ENCODE assay signal across 8 cellular contexts in the genomic region with DNA sequence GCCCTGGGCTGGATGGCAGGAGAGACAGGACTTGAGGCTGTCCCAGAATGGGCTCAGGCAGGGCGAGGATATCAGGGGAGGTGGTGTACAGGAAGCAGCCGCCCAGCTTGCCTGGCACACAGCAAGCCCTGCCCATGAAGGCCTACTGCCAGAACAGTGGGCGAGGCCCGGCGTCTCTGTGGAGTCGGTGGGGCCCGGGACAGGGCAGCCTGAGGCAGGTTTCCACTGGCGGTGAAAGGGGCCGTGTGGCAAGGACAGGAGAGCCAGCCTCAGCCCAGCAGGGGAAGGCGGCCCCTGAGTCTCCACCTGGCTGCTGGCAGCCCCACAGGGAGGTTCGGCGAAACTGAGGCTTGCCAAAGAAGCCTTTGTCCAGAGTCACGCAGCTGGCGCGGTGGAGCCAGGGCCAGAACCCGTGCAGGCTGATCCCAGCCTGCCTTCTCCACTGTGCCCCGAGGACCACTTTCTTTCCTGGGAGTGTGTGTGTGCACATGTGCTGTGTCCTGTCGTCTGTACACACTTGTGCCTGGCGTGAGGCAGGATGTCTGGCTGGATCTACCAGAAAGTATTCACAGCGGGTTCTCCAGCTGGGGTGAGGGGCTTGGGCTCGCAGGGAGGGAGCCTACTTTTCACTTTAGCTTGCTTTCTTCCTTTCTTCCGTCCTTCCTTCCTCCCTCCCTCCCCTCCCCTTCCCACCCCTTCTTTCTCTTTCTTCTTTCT. TPM values are rescaled to one million over a fixed set of nuclear protein-coding genes. Genes with fewer than 3 reads are reported as not detected.
A peak's percentile ranks its signal among the peaks of the same experiment; 100 is the strongest.
DNase-seq lines count a peak whose midpoint lies in the region; ATAC-seq and TF ChIP-seq lines count a peak whose summit lies in the region.

No MANE protein-coding gene starts in this region.

- H3K9me3 ChIP-seq in esophagus muscularis mucosa (no peaks in the 10 kb centered on the region), suprapubic skin (no peaks in the 10 kb centered on the region)

- TF ChIP-seq EP300 in esophagus muscularis mucosa (IDR thresholded peaks at IDR 0.05) (no peak), suprapubic skin (IDR thresholded peaks at IDR 0.05) (no peak)

- no peaks in the 10 kb centered on the region for H3K27me3 Mint-ChIP-seq in activated T-cell treated with anti-CD3 and anti-CD28 coated beads, Interleukin-2, amount 50 U/mL, for 4 hours (ENCODE audit: low read depth)
- peaks cover 60% of the 10 kb centered on the region for H3K27me3 Mint-ChIP-seq in nephron progenitor cell (ENCODE audit: low read depth, poor library complexity)

- peaks cover 22% of the 10 kb centered on the region for H3K4me1 Mint-ChIP-seq in activated T-cell treated with anti-CD3 and anti-CD28 coated beads, Interleukin-2, amount 50 U/mL, for 4 hours (ENCODE audit: low read depth)
- H3K4me1 Mint-ChIP-seq in nephron progenitor cell, result peaks cover 11% of the 10 kb centered on the region

- H3K4me3 Mint-ChIP-seq in activated T-cell treated with anti-CD3 and anti-CD28 coated beads, Interleukin-2, amount 50 U/mL, for 4 hours, result peak overlapping the region; percentile 80
- peak overlapping the region; percentile 66 for H3K4me3 Mint-ChIP-seq in nephron progenitor cell

- H3K27ac Mint-ChIP-seq in nephron progenitor cell, result no peak overlapping the region

- 17% methylated on average over 20 of the region's 22 CpGs for WGBS in esophagus muscularis mucosa
- under 1% methylated on average over 17 of the region's 22 CpGs for WGBS in suprapubic skin

- intact Hi-C loops in esophagus muscularis mucosa (cut with DNase I), result no loop called here

- no peaks in the 10 kb centered on the region for H3K9me3 Mint-ChIP-seq in activated T-cell treated with anti-CD3 and anti-CD28 coated beads, Interleukin-2, amount 50 U/mL, for 4 hours
- H3K9me3 Mint-ChIP-seq in nephron progenitor cell, result no peaks in the 10 kb centered on the region

- H3K27ac ChIP-seq in esophagus muscularis mucosa (replicated peaks in 1 of 4) (peak overlapping the region; percentile 79 to 86 (median 80)), suprapubic skin (peak overlapping the region; percentile 94)

- no peak for TF ChIP-seq CTCF in GM12875 (IDR thresholded peaks at IDR 0.05; ENCODE audit: borderline replicate concordance, insufficient read depth, low read depth, low read length)
- TF ChIP-seq CTCF in esophagus muscularis mucosa (IDR thresholded peaks at IDR 0.05), result no peak
- no peak for TF ChIP-seq CTCF in nephron progenitor cell (IDR thresholded peaks at IDR 0.05)
- TF ChIP-seq CTCF in suprapubic skin (IDR thresholded peaks at IDR 0.05), result no peak

- peak; percentile 84 to 90 for ATAC-seq in activated T-cell treated with anti-CD3 and anti-CD28 coated beads, Interleukin-2, amount 50 U/mL, for 4 hours
- no peak for ATAC-seq in GM19467 (IDR thresholded peaks at IDR 0.05; ENCODE audit: unreplicated experiment)

- H3K36me3 Mint-ChIP-seq in activated T-cell treated with anti-CD3 and anti-CD28 coated beads, Interleukin-2, amount 50 U/mL, for 4 hours (ENCODE audit: insufficient read depth), result no peaks in the 10 kb centered on the region
- H3K36me3 Mint-ChIP-seq in nephron progenitor cell (ENCODE audit: low read depth), result no peaks in the 10 kb centered on the region

- peak overlapping the region; percentile 52 for H3K4me3 ChIP-seq in GM12875 (ENCODE audit: low read depth, low read length)
- H3K4me3 ChIP-seq in esophagus muscularis mucosa, result peak overlapping the region; percentile 71 to 91 (median 78)
- peak overlapping the region; percentile 80 for H3K4me3 ChIP-seq in suprapubic skin

- H3K4me1 ChIP-seq in esophagus muscularis mucosa (peaks cover 11 to 52% (median 47%) of the 10 kb centered on the region in 4 donors), suprapubic skin (peaks cover 72% of the 10 kb centered on the region)

- H3K36me3 ChIP-seq in esophagus muscularis mucosa (peaks cover 0 to 5% (median 0%) of the 10 kb centered on the region in 4 donors), suprapubic skin (no peaks in the 10 kb centered on the region)

- peak; percentile 9 for DNase-seq in NCI-H526 treated with DMSO at 0.1 percent for 48 hours (lab: John Stamatoyannopoulos, UW)
- DNase-seq in activated T-cell treated with anti-CD3 and anti-CD28 coated beads, Interleukin-2, amount 50 U/mL, for 4 hours, result peak; percentile 42
- no peak for DNase-seq in esophagus muscularis mucosa (ENCODE audit: extremely low spot score)
- no peak for DNase-seq in nephron progenitor cell
- DNase-seq in suprapubic skin (ENCODE audit: low spot score in 2 of 2), result peak; percentile 89 to 91
- no peak for DNase-seq in NCI-H1092 treated with DMSO at 0.1 percent for 48 hours (lab: John Stamatoyannopoulos, UW)

- TF ChIP-seq POLR2A in esophagus muscularis mucosa (IDR thresholded peaks at IDR 0.05; ENCODE audit: low read depth) (no peak), suprapubic skin (IDR thresholded peaks at IDR 0.05) (no peak)

- no peaks in the 10 kb centered on the region for H3K27me3 ChIP-seq in esophagus muscularis mucosa
- no peaks in the 10 kb centered on the region for H3K27me3 ChIP-seq in suprapubic skin

RNA-seq across cellular contexts. Expression of a gene that starts 1.2 kb away (rescaled TPM):
- total RNA-seq in activated T-cell treated with anti-CD3 and anti-CD28 coated beads, Interleukin-2, amount 50 U/mL, for 4 hours, result 10 to 100 TPM; 60.6 to 79.8 (median 63.5) TPM
- total RNA-seq in esophagus muscularis mucosa, result 100 to 1,000 TPM; 172 to 191 (median 182) TPM
- 100 to 1,000 TPM; 346 to 897 (median 746) TPM for total RNA-seq in suprapubic skin

RNA-seq across cellular contexts. Expression of a gene that starts 9.3 kb away (rescaled TPM):
- total RNA-seq in activated T-cell treated with anti-CD3 and anti-CD28 coated beads, Interleukin-2, amount 50 U/mL, for 4 hours, result 10 to 100 TPM; 33.5 to 39.0 (median 36.1) TPM
- 10 to 100 TPM; 15.8 to 32.1 (median 22.7) TPM for total RNA-seq in esophagus muscularis mucosa
- 10 to 100 TPM; 21.1 to 38.0 (median 25.2) TPM for total RNA-seq in suprapubic skin

RNA-seq across cellular contexts. Expression of a gene that starts 34.4 kb away (rescaled TPM):
- total RNA-seq in activated T-cell treated with anti-CD3 and anti-CD28 coated beads, Interleukin-2, amount 50 U/mL, for 4 hours, result 100 to 1,000 TPM; 126 to 188 (median 163) TPM
- 10 to 100 TPM; 19.9 to 32.8 (median 28.0) TPM for total RNA-seq in esophagus muscularis mucosa
- 10 to 100 TPM; 43.6 to 93.9 (median 81.4) TPM for total RNA-seq in suprapubic skin

RNA-seq across cellular contexts. Expression of a gene that starts 42.0 kb away (rescaled TPM):
- total RNA-seq in activated T-cell treated with anti-CD3 and anti-CD28 coated beads, Interleukin-2, amount 50 U/mL, for 4 hours, result 1 to 10 TPM; 7.8 to 10.0 (median 9.9) TPM
- total RNA-seq in esophagus muscularis mucosa (under 1 TPM in 1 of 4 donors, not detected in 3; 0.32 TPM), suprapubic skin (10 to 100 TPM in 1 of 4 donors, 1 to 10 TPM in 3; 6.1 to 11.3 (median 7.3) TPM)

Comparison
In these comparisons a context has a peak if more than half of its experiments do, and no peak if none do; other contexts are left out.
1. DNase-seq: peak in NCI-H526 treated with DMSO at 0.1 percent for 48 hours (single experiment), activated T-cell treated with anti-CD3 and anti-CD28 coated beads, Interleukin-2, amount 50 U/mL, for 4 hours (single experiment) and suprapubic skin (2 of 2); none in esophagus muscularis mucosa (single experiment), nephron progenitor cell (single experiment) and NCI-H1092 treated with DMSO at 0.1 percent for 48 hours (single experiment).
2. Peak in every context shown above with its lines, with median percentiles within 50 percentile points of each other: H3K4me3 ChIP-seq.